In the genomic region with DNA sequence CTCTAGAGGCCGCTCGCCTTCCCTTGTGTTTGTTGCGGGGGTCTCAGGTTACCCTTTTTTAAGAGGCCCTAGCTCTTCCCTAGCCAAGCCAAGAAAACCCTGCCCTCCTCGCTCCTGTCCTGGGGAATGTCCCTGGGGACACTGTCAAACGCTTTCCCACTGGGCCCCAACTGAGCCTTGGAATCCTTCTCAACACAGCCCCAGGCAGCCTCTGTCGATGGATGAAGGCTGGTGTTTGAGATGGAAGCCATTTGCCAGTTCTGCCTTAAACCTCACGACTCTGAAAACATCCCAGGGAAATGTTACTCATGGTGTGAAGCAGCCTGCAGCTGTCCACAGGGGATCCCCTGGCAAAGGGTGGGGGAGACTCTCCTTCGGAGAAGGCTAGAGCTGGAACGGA, we compare ENCODE assay signal across 31 cellular contexts.
DNase-seq lines count a peak whose midpoint lies in the region; FAIRE-seq and TF ChIP-seq lines count a peak whose summit lies in the region.
"Had no signal": no experiment of that assay in that cellular context is flagged by ENCODE, and none has a peak within 500 bp of the region (broad histone marks: within the 10 kb centered on the region; RNA-seq: fewer than 3 reads in every experiment).

No MANE protein-coding gene starts in this region.

- H3K9ac ChIP-seq in H1 (replicated peaks in 1 of 4; ENCODE audit: extremely low read depth in 1 of 4, low read depth in 3 of 4, low read length in 3 of 4) = no peak overlapping the region
- H3K9ac ChIP-seq: GM23248 had no signal

- no peaks in the 10 kb centered on the region for H3K79me2 ChIP-seq in H1 (ENCODE audit: control insufficient read depth in 1 of 2, insufficient read depth in 2 of 2, low read length in 2 of 2)

- H3K4me3 ChIP-seq in H1 (ENCODE audit: extremely low read depth in 1 of 4, insufficient read depth in 2 of 4, low read depth in 3 of 4, low read length in 4 of 4) = no peak overlapping the region
- no peak overlapping the region for H3K4me3 ChIP-seq in sigmoid colon
- H3K4me3 ChIP-seq: adrenal gland, esophagus squamous epithelium, gastroesophageal sphincter, GM23248, skin epidermis had no signal

- no peak overlapping the region for H2AFZ ChIP-seq in H1 (ENCODE audit: low read length)
- H2AFZ ChIP-seq: GM23248 had no signal

- CTCF ChIA-PET in H1 (lab: Charles Lee; ENCODE audit: partially characterized antibody) = interaction anchor here (0.6 to 2.8 kb wide), 9 partner anchors 9 to 343 kb away, joined by 3 to 7 read pairs (median 5); no protein-coding TSS in a partner anchor

- H3K79me1 ChIP-seq in H1 (ENCODE audit: low read depth, low read length) = no peaks in the 10 kb centered on the region

- peak overlapping the region; percentile 6 for H4K91ac ChIP-seq in H1 (replicated peaks; ENCODE audit: insufficient read length, low read length)

- H3K9me3 ChIP-seq in H1 (ENCODE audit: insufficient read depth in 2 of 2, low read depth in 1 of 2, low read length in 1 of 2) (no peaks in the 10 kb centered on the region), sigmoid colon (peaks cover 0 to under 1% (median 0%) of the 10 kb centered on the region in 4 donors)
- H3K9me3 ChIP-seq: adrenal gland had no signal

- TF ChIP-seq RAD21 in H1 (IDR thresholded peaks at IDR 0.05 in 1 of 2, conservative IDR thresholded peaks at IDR 0.05 in 1 of 2; ENCODE audit: low read depth in 2 of 2, low read length in 2 of 2) = no peak

- POLR2A ChIA-PET in H1 (lab: Charles Lee; ENCODE audit: partially characterized antibody) = no interaction called here

- no peaks in the 10 kb centered on the region; the same call in 1 of the 2 replicates for H3K23me2 ChIP-seq in H1 (ENCODE audit: low read depth, low read length)

- DNase-seq in NCI-H2171 treated with DMSO at 0.1 percent for 48 hours (lab: John Stamatoyannopoulos, UW) = peak; percentile 8
- no peak for DNase-seq in NCI-H2171 (lab: John Stamatoyannopoulos, UW)
- no peak for DNase-seq in H1 (ENCODE audit: low read depth in 1 of 2, low spot score in 2 of 2)
- DNase-seq in mesenteric fat pad (ENCODE audit: low spot score) = peak; percentile 20
- DNase-seq in sigmoid colon = peak; percentile 37
- DNase-seq in CD1c-positive myeloid dendritic cell (ENCODE audit: extremely low spot score) = no peak
- DNase-seq in SIG-M5 (lab: John Stamatoyannopoulos, UW) = no peak
- no peak for DNase-seq in NOMO-1 (lab: John Stamatoyannopoulos, UW; ENCODE audit: unreplicated experiment in 2 of 2)
- DNase-seq: activated CD4-positive, alpha-beta T cell treated with anti-CD3 and anti-CD28 coated beads, Interleukin-2, amount 50 U/mL, for 4 hours; activated CD8-positive, alpha-beta memory T cell treated with anti-CD3 and anti-CD28 coated beads, Interleukin-2, amount 10 ng/mL, durations not matched to agents 7 days and 5 days; activated naive CD4-positive, alpha-beta T cell treated with anti-CD3 and anti-CD28 coated beads for 36 hours; activated T-cell treated with anti-CD3 and anti-CD28 coated beads, Interleukin-2, amount 50 U/mL, for 72 hours; esophagus squamous epithelium; GDM1; GM23248; immature natural killer cell; KBM-7; left colon; mammary epithelial cell; NCI-H1105 treated with DMSO at 0.1 percent for 48 hours; NCI-H1930; NCI-H2227 treated with DMSO at 0.1 percent for 48 hours; nucleus accumbens; Right ventricle myocardium superior; stimulated activated naive CD4-positive, alpha-beta T cell; T-helper 2 cell had no signal

- no peak overlapping the region for H3K23ac ChIP-seq in H1 (ENCODE audit: insufficient read length)

- H2BK5ac ChIP-seq in H1 (ENCODE audit: low read depth, low read length) = no peak overlapping the region

- no peak overlapping the region for H2BK12ac ChIP-seq in H1 (ENCODE audit: low read depth, low read length)

- TF ChIP-seq POLR2A in H1 (IDR thresholded peaks at IDR 0.05; ENCODE audit: control extremely low read depth in 1 of 2, low read depth in 2 of 2, low read length in 2 of 2) (no peak), sigmoid colon (IDR thresholded peaks at IDR 0.05) (no peak)

- no peak overlapping the region for H2BK20ac ChIP-seq in H1 (ENCODE audit: low read length)

- H4K5ac ChIP-seq in H1 (ENCODE audit: insufficient read length, low read depth, low read length) = no peak overlapping the region

- H3K27ac ChIP-seq in H1 (ENCODE audit: low read depth, low read length) = no peak overlapping the region
- H3K27ac ChIP-seq in sigmoid colon = no peak overlapping the region
- H3K27ac ChIP-seq: 22Rv1, adrenal gland, C4-2B, esophagus squamous epithelium, gastroesophageal sphincter, GM23248, skin epidermis had no signal

- H3K4ac ChIP-seq in H1 (replicated peaks; ENCODE audit: insufficient read length, low read depth, low read length) = no peak overlapping the region

- H3K27me3 ChIP-seq in H1 (replicated peaks in 1 of 4; ENCODE audit: control insufficient read depth in 3 of 4, extremely low read depth in 1 of 4, insufficient read depth in 3 of 4, low read length in 3 of 4) = no peaks in the 10 kb centered on the region
- no peaks in the 10 kb centered on the region for H3K27me3 ChIP-seq in sigmoid colon
- H3K27me3 ChIP-seq: adrenal gland had no signal

- no peak overlapping the region for H2AK5ac ChIP-seq in H1 (ENCODE audit: low read depth, low read length)

- no peak overlapping the region for H2BK15ac ChIP-seq in H1 (ENCODE audit: low read length)

- H3K18ac ChIP-seq in H1 (ENCODE audit: extremely low read depth, low read length) = no peak overlapping the region

- TF ChIP-seq CTCF in H1 (IDR thresholded peaks at IDR 0.05; ENCODE audit: control extremely low read depth in 1 of 3, insufficient read depth in 1 of 3, low read depth in 1 of 3, low read length in 3 of 3) (no peak), sigmoid colon (IDR thresholded peaks at IDR 0.05) (no peak)

- intact Hi-C loops in sigmoid colon (cut with DNase I) = no loop called here

- H3K4me1 ChIP-seq in H1 (replicated peaks in 1 of 4; ENCODE audit: control insufficient read depth in 3 of 4, insufficient read depth in 4 of 4, low read length in 3 of 4) (peaks cover 3 to 12% (median 5%) of the 10 kb centered on the region in 4 experiments), sigmoid colon (peaks cover 0 to 6% (median 0%) of the 10 kb centered on the region in 4 donors)
- H3K4me1 ChIP-seq: adrenal gland, esophagus squamous epithelium had no signal

- no peaks in the 10 kb centered on the region for H4K20me1 ChIP-seq in H1 (replicated peaks in 1 of 2; ENCODE audit: control insufficient read depth in 1 of 2, insufficient read depth in 2 of 2, low read length in 2 of 2)

- H3K56ac ChIP-seq in H1 (replicated peaks; ENCODE audit: insufficient read length, low read depth, low read length) = no peak overlapping the region

- H3K36me3 ChIP-seq in H1 (ENCODE audit: control insufficient read depth in 2 of 4, insufficient read depth in 4 of 4, low read length in 3 of 4) (no peaks in the 10 kb centered on the region), sigmoid colon (no peaks in the 10 kb centered on the region)
- H3K36me3 ChIP-seq: adrenal gland, esophagus squamous epithelium, gastroesophageal sphincter had no signal

- no peak overlapping the region; the same call in 1 of the 2 replicates for H4K8ac ChIP-seq in H1 (ENCODE audit: extremely low read depth, insufficient read depth, low read length)

- no peak overlapping the region for H3K4me2 ChIP-seq in H1 (ENCODE audit: insufficient read depth in 1 of 2, low read depth in 2 of 2, low read length in 2 of 2)

- WGBS in H1 (ENCODE audit: extremely low coverage in 1 of 2, insufficient coverage in 1 of 2, insufficient read length in 1 of 2, insufficient replicate concordance in 2 of 2, low coverage in 1 of 2, low lambda C conversion rate in 2 of 2, missing lambda C conversion rate in 1 of 2), 2 experiments = 90% methylated on average over 9 of the region's 9 CpGs; no CpG with 5 or more reads in 1 of the 2 experiments
- 78 to 83% methylated on average over 9 of the region's 9 CpGs for WGBS in sigmoid colon, 2 donors

- no peak overlapping the region for H3K14ac ChIP-seq in H1 (ENCODE audit: insufficient read length)

- no peak for FAIRE-seq in H1 (lab: Jason Lieb, UNC)

- H2BK120ac ChIP-seq in H1 (replicated peaks; ENCODE audit: low read depth, low read length) = no peak overlapping the region

- TF ChIP-seq EP300 in H1 (IDR thresholded peaks at IDR 0.05; ENCODE audit: borderline replicate concordance in 1 of 2, low read depth in 2 of 2, low read length in 2 of 2) = no peak
- no peak for TF ChIP-seq EP300 in sigmoid colon (IDR thresholded peaks at IDR 0.05)

TF ChIP-seq in H1, 55 proteins besides CTCF, POLR2A, EP300 and RAD21:
- TF ChIP-seq HDAC6 (IDR thresholded peaks at IDR 0.05; ENCODE audit: low read depth, low read length) (no peak), KDM4A (IDR thresholded peaks at IDR 0.05; ENCODE audit: low read depth, low read length, severe bottlenecking) (no peak), SUZ12 (IDR thresholded peaks at IDR 0.05; ENCODE audit: low read length) (no peak)

Comparison
In these comparisons a context has a peak if more than half of its experiments do, and no peak if none do; other contexts are left out.
1. DNase-seq: peak in NCI-H2171 treated with DMSO at 0.1 percent for 48 hours (single experiment), mesenteric fat pad (single experiment) and sigmoid colon (single experiment); none in NCI-H2171 (single experiment), H1 (0 of 2), CD1c-positive myeloid dendritic cell (single experiment), SIG-M5 (single experiment) and NOMO-1 (0 of 2).